20 cellular contexts compared by ENCODE assay signal in the genomic region with DNA sequence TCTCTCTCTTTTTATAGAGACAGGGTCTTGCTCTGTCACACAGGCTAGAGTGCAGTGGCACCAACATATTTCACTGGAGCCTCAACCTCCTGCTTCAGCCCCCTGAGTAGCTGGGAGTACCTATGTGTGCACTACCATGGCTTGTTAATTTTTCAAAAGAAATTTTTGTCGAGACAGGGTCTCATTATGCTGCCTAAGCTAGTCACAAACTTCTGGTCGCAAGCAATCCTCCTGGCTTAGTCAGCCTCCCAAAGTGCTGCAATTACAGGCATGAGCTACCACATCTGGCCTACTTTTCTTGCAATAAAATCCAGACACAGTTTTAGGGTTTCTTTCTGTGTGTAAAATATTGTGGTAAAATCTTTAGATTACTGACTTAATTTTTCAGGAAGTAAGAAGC. TPM values are rescaled to one million over a fixed set of nuclear protein-coding genes. Genes with fewer than 3 reads are reported as not detected.
DNase-seq lines count a peak whose midpoint lies in the region; ATAC-seq lines count a peak whose summit lies in the region.
"Had no signal": no experiment of that assay in that cellular context is flagged by ENCODE, and none has a peak within 500 bp of the region (broad histone marks: within the 10 kb centered on the region; RNA-seq: fewer than 3 reads in every experiment).

No MANE protein-coding gene starts in this region.

- DNase-seq in AG20443 (ENCODE audit: low spot score), result peak; percentile 39
- peak; percentile 43 for DNase-seq in H4 (ENCODE audit: low spot score)
- DNase-seq in amniotic epithelial cell (ENCODE audit: low read depth), result peak; percentile 54
- DNase-seq in iris pigment epithelial cell (ENCODE audit: low read depth), result peak; percentile 10
- DNase-seq in NCI-H748 (lab: John Stamatoyannopoulos, UW; ENCODE audit: unreplicated experiment), result no peak
- DNase-seq in CD1c-positive myeloid dendritic cell (ENCODE audit: extremely low spot score), result no peak
- DNase-seq: activated CD4-positive, alpha-beta T cell treated with anti-CD3 and anti-CD28 coated beads, Interleukin-2, amount 50 U/mL, for 4 hours; activated naive CD8-positive, alpha-beta T cell treated with anti-CD3 and anti-CD28 coated beads, Interleukin-2, amount 10 ng/mL, durations not matched to agents 7 days and 5 days; activated T-cell treated with anti-CD3 and anti-CD28 coated beads, Interleukin-2, amount 50 U/mL, for 48 hours; cerebellar nuclear complex; HCEC 1CT; lower lobe of right lung; naive B cell; NCI-H1436 treated with DMSO at 0.1 percent for 48 hours; NK-92 treated with Interleukin-12 subunit alpha and Interleukin-12 subunit beta, amount 100 ng/mL, for 24 hours; RPMI8226; stimulated activated CD4-positive, alpha-beta T cell treated with anti-CD3 and anti-CD28 coated beads, Interleukin-12 subunit alpha, Interleukin-12 subunit beta, amount 100 ng/mL, for 4 hours; SW 1271 had no signal

- ATAC-seq in HG03039 (IDR thresholded peaks at IDR 0.05; ENCODE audit: unreplicated experiment) (no peak), GM21526 (IDR thresholded peaks at IDR 0.05; ENCODE audit: low FRiP score, unreplicated experiment) (no peak)
- ATAC-seq: lower lobe of right lung had no signal

RNA-seq across cellular contexts. Expression of a gene that starts 27.9 kb away (rescaled TPM):
- total RNA-seq in H4 (2014; rRNA removed; shearing (Covaris generic)), result 42.4 and 61.1 TPM in 2 replicates

Comparison
In these comparisons a context has a peak if more than half of its experiments do, and no peak if none do; other contexts are left out.
1. DNase-seq: peak in AG20443 (single experiment), H4 (single experiment), amniotic epithelial cell (single experiment) and iris pigment epithelial cell (single experiment); none in NCI-H748 (single experiment) and CD1c-positive myeloid dendritic cell (single experiment).